ENCODE assay signal across 8 cellular contexts in genomic region chr7:98745722-98746318, GRCh38.
DNase-seq lines count a peak whose midpoint lies in the region; ATAC-seq, FAIRE-seq and TF ChIP-seq lines count a peak whose summit lies in the region.

No MANE protein-coding gene starts in this region.

- in situ Hi-C loops in ACHN (cut with HindIII; ENCODE audit: low pct_ligation_motif_present, low pct_unique_long_range_greater_than_20kb, low sequenced_read_pairs) = no loop called here

- no peak for TF ChIP-seq POLR2A in GM12892 (IDR thresholded peaks at IDR 0.05; ENCODE audit: low read depth, low read length)

- peak; percentile 70 for FAIRE-seq in GM12892 (lab: Jason Lieb, UNC)

- peak; percentile 72 for DNase-seq in ACHN
- peak; percentile 55 for DNase-seq in GM12892 (ENCODE audit: insufficient read length)
- peak; percentile 14 for DNase-seq in NCI-H187 treated with DMSO at 0.1 percent for 48 hours (lab: John Stamatoyannopoulos, UW)
- peak; percentile 46 to 55 for DNase-seq in activated CD4-positive, alpha-beta T cell treated with anti-CD3 and anti-CD28 coated beads, Interleukin-2, amount 50 U/mL, for 24 hours (ENCODE audit: low read depth in 1 of 2, low spot score in 1 of 2)
- peak; percentile 14 to 57 for DNase-seq in dermis microvascular lymphatic vessel endothelial cell (ENCODE audit: low read depth in 2 of 2)
- DNase-seq in midbrain (lab: John Stamatoyannopoulos, UW) = peak; percentile 16
- DNase-seq in stimulated activated CD8-positive, alpha-beta memory T cell treated with anti-CD3 and anti-CD28 coated beads, Interleukin-7, amount 100 ng/mL, for 4 hours (ENCODE audit: low read depth in 2 of 2) = peak; percentile 29 to 34

- no peak for ATAC-seq in GM19455 (IDR thresholded peaks at IDR 0.05; ENCODE audit: unreplicated experiment)

Comparison
In these comparisons a context has a peak if more than half of its experiments do, and no peak if none do; other contexts are left out.
1. DNase-seq: peak in every context shown above with its lines; median percentile 72 in ACHN; 55 in GM12892; 50 in activated CD4-positive, alpha-beta T cell treated with anti-CD3 and anti-CD28 coated beads, Interleukin-2, amount 50 U/mL, for 24 hours; 36 in dermis microvascular lymphatic vessel endothelial cell; 32 in stimulated activated CD8-positive, alpha-beta memory T cell treated with anti-CD3 and anti-CD28 coated beads, Interleukin-7, amount 100 ng/mL, for 4 hours; 16 in midbrain; 14 in NCI-H187 treated with DMSO at 0.1 percent for 48 hours.